In genomic region chrX:106894392-106894909, GRCh38 we compare ENCODE assay signal across 1 cellular context.
TF ChIP-seq lines count a peak whose summit lies in the region.

No MANE protein-coding gene starts in this region.

TF ChIP-seq in K562, 482 proteins besides CTCF, POLR2A, EP300 and RAD21 (continued from another document):
- TF ChIP-seq DEAF1 (CRISPR knock-in tag; IDR thresholded peaks at IDR 0.05): 0 out of 2 replicates have a peak, but pooled peaks have one; percentile 15
- TF ChIP-seq POU5F1 (IDR thresholded peaks at IDR 0.05; ENCODE audit: borderline replicate concordance, low read depth, low read length, partially characterized antibody): no peak
- TF ChIP-seq ZC3H11A (IDR thresholded peaks at IDR 0.05; ENCODE audit: low read depth, low read length): no peak
- no peak for TF ChIP-seq SMARCE1 (IDR thresholded peaks at IDR 0.05)
- TF ChIP-seq CREB3L1 (IDR thresholded peaks at IDR 0.05; ENCODE audit: borderline replicate concordance, low read depth): no peak
- TF ChIP-seq, protein P1, sequence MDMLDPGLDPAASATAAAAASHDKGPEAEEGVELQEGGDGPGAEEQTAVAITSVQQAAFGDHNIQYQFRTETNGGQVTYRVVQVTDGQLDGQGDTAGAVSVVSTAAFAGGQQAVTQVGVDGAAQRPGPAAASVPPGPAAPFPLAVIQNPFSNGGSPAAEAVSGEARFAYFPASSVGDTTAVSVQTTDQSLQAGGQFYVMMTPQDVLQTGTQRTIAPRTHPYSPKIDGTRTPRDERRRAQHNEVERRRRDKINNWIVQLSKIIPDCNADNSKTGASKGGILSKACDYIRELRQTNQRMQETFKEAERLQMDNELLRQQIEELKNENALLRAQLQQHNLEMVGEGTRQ (CRISPR knock-in tag; IDR thresholded peaks at IDR 0.05): no peak
- TF ChIP-seq ZNF280A (IDR thresholded peaks at IDR 0.05; ENCODE audit: low read depth, partially characterized antibody): no peak
- TF ChIP-seq ZNF140 (CRISPR knock-in tag; IDR thresholded peaks at IDR 0.05): no peak
- peak; percentile 65 for TF ChIP-seq SMC3 (conservative IDR thresholded peaks at IDR 0.05; ENCODE audit: insufficient read depth, low read depth, low read length)
- no peak for TF ChIP-seq ZBTB8A (IDR thresholded peaks at IDR 0.05; ENCODE audit: partially characterized antibody)
- no peak for TF ChIP-seq TEAD4 (IDR thresholded peaks at IDR 0.05; ENCODE audit: low read length)
- no peak for TF ChIP-seq TEAD4 (CRISPR knock-in tag; IDR thresholded peaks at IDR 0.05; ENCODE audit: borderline replicate concordance)
- no peak for TF ChIP-seq KLF16 (IDR thresholded peaks at IDR 0.05)
- peak; percentile 56; the same call in 1 of the 2 replicates for TF ChIP-seq STAG1 (CRISPR knock-in tag; IDR thresholded peaks at IDR 0.05; ENCODE audit: borderline replicate concordance)
- no peak for TF ChIP-seq MAZ (CRISPR knock-in tag; conservative IDR thresholded peaks at IDR 0.05 in 1 of 2, IDR thresholded peaks at IDR 0.05 in 1 of 2)
- no peak for TF ChIP-seq SNRNP70 (optimal IDR thresholded peaks at IDR 0.05; ENCODE audit: low read depth, low read length)
- no peak for TF ChIP-seq MYBL2 (IDR thresholded peaks at IDR 0.05; ENCODE audit: low read depth)
- TF ChIP-seq MYBL2 (CRISPR knock-in tag; IDR thresholded peaks at IDR 0.05; ENCODE audit: borderline replicate concordance): no peak
- TF ChIP-seq SIN3A (IDR thresholded peaks at IDR 0.05; ENCODE audit: borderline replicate concordance in 2 of 2, control insufficient read depth in 1 of 2, low read depth in 2 of 2, low read length in 2 of 2): no peak
